ENCODE assay signal across 16 cellular contexts in the genomic region with DNA sequence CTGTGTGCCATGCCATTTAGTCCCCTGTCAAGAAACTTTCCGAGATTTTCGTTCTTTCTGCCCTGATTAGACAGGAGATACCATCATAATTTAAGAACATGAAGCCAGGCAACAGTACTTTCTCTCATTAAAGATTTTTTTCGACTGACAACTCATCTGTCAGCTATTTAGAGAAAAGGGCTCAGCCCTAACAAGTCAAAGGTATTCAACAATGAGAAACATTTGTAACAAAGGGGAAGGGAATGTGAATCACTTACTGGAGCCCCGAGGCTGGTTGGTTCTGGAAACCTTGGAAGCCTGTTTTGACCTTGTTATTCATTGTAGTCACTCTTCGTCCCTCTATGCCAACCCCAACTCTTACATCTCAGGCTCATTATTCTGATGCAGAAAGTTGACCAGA.
DNase-seq lines count a peak whose midpoint lies in the region; ATAC-seq and TF ChIP-seq lines count a peak whose summit lies in the region.
"Had no signal": no experiment of that assay in that cellular context is flagged by ENCODE, and none has a peak within 500 bp of the region (broad histone marks: within the 10 kb centered on the region; RNA-seq: fewer than 3 reads in every experiment).

No MANE protein-coding gene starts in this region.

- intact Hi-C loops in posterior vena cava (cut with DNase I), result loop anchor here in 1 of 2 donors (2.0 kb wide), 1 partner anchor 29 kb away; no protein-coding TSS in a partner anchor

- H3K9me3 ChIP-seq in NT2/D1 (ENCODE audit: insufficient read depth, low read length) (peaks cover 34% of the 10 kb centered on the region), neural progenitor cell (ENCODE audit: low read depth) (no peaks in the 10 kb centered on the region)

- H3K4me3 ChIP-seq in NT2/D1 (ENCODE audit: insufficient read length, low read depth), result no peak overlapping the region
- no peak overlapping the region for H3K4me3 ChIP-seq in neural progenitor cell
- H3K4me3 ChIP-seq: SJCRH30 had no signal

- no peak overlapping the region for H3K4me3 Mint-ChIP-seq in neural progenitor cell
- H3K4me3 Mint-ChIP-seq: CD4-positive, alpha-beta memory T cell had no signal

- no peaks in the 10 kb centered on the region for H3F3A ChIP-seq in neural progenitor cell (ENCODE audit: low read depth)

- TF ChIP-seq CTCF in neural progenitor cell (IDR thresholded peaks at IDR 0.05), result no peak

- H3K9me3 Mint-ChIP-seq in neural progenitor cell, result peaks cover 19% of the 10 kb centered on the region
- H3K9me3 Mint-ChIP-seq: CD4-positive, alpha-beta memory T cell had no signal

- ATAC-seq in HG03175 (IDR thresholded peaks at IDR 0.05; ENCODE audit: unreplicated experiment), result no peak
- ATAC-seq: HepG2 had no signal

- peaks cover 11% of the 10 kb centered on the region for H3K27me3 Mint-ChIP-seq in neural progenitor cell (ENCODE audit: insufficient read depth, low read depth)
- H3K27me3 Mint-ChIP-seq: CD4-positive, alpha-beta memory T cell had no signal

- no peaks in the 10 kb centered on the region for H3K36me3 ChIP-seq in NT2/D1 (ENCODE audit: insufficient read depth, insufficient read length, low read length)
- H3K36me3 ChIP-seq in neural progenitor cell, result no peaks in the 10 kb centered on the region
- H3K36me3 ChIP-seq: SJCRH30 had no signal

- H3K27ac ChIP-seq in neural progenitor cell, result no peak overlapping the region
- H3K27ac ChIP-seq: SJCRH30 had no signal

- H4K20me1 ChIP-seq in neural progenitor cell (ENCODE audit: low read depth), result no peaks in the 10 kb centered on the region

- H3K36me3 Mint-ChIP-seq in neural progenitor cell, result peaks cover 2% of the 10 kb centered on the region
- H3K36me3 Mint-ChIP-seq: CD4-positive, alpha-beta memory T cell had no signal

- no peak overlapping the region for H3K9ac ChIP-seq in NT2/D1 (ENCODE audit: insufficient read length, low read depth)
- no peak overlapping the region for H3K9ac ChIP-seq in neural progenitor cell

- H3K27ac Mint-ChIP-seq in neural progenitor cell, result no peak overlapping the region
- H3K27ac Mint-ChIP-seq: CD4-positive, alpha-beta memory T cell had no signal

- DNase-seq in Daoy (ENCODE audit: low read depth) (peak; percentile 90), NT2/D1 (ENCODE audit: low read depth, low spot score) (peak; percentile 75), epidermal melanocyte (ENCODE audit: insufficient read length, low spot score) (peak; percentile 44), neural progenitor cell (ENCODE audit: low spot score) (peak; percentile 11), posterior vena cava (ENCODE audit: low spot score) (no peak), NCI-H524 treated with DMSO at 0.1 percent for 48 hours (lab: John Stamatoyannopoulos, UW) (no peak), NCI-H1694 treated with DMSO at 0.1 percent for 48 hours (lab: John Stamatoyannopoulos, UW) (no peak)
- DNase-seq: activated CD4-positive, alpha-beta T cell treated with anti-CD3 and anti-CD28 coated beads for 1 hour; activated effector memory CD4-positive, alpha-beta T cell treated with anti-CD3 and anti-CD28 coated beads, Interleukin-2, amount 50 U/mL, for 16 hours; CD4-positive, alpha-beta memory T cell; cortex of kidney; NCI-H2171; SJCRH30; stimulated activated CD8-positive, alpha-beta memory T cell treated with anti-CD3 and anti-CD28 coated beads, Interleukin-4, amount 100 ng/mL, for 48 hours had no signal

- H3K27me3 ChIP-seq in NT2/D1 (ENCODE audit: insufficient read depth, insufficient read length) (no peaks in the 10 kb centered on the region), neural progenitor cell (no peaks in the 10 kb centered on the region)
- H3K27me3 ChIP-seq: SJCRH30 had no signal

- H3K4me2 ChIP-seq in neural progenitor cell, result no peak overlapping the region

- peaks cover 7% of the 10 kb centered on the region for H3K4me1 ChIP-seq in NT2/D1 (ENCODE audit: insufficient read depth, insufficient read length)
- peaks cover 7% of the 10 kb centered on the region for H3K4me1 ChIP-seq in neural progenitor cell

- no peaks in the 10 kb centered on the region for H3K79me2 ChIP-seq in neural progenitor cell (ENCODE audit: low read depth)

- H3K4me1 Mint-ChIP-seq in neural progenitor cell, result peaks cover 38% of the 10 kb centered on the region

- no peak overlapping the region for H2AFZ ChIP-seq in neural progenitor cell (replicated peaks)

Comparison
In these comparisons a context has a peak if more than half of its experiments do, and no peak if none do; other contexts are left out.
1. DNase-seq: peak in Daoy (single experiment), NT2/D1 (single experiment), epidermal melanocyte (single experiment) and neural progenitor cell (single experiment); none in posterior vena cava (single experiment), NCI-H524 treated with DMSO at 0.1 percent for 48 hours (single experiment) and NCI-H1694 treated with DMSO at 0.1 percent for 48 hours (single experiment).